8 cellular contexts compared by ENCODE assay signal in genomic region chr1:156677616-156678596, GRCh38. TPM values are rescaled to one million over a fixed set of nuclear protein-coding genes. Genes with fewer than 3 reads are reported as not detected.
DNase-seq lines count a peak whose midpoint lies in the region; ATAC-seq, FAIRE-seq and TF ChIP-seq lines count a peak whose summit lies in the region.

No MANE protein-coding gene starts in this region.

- peak; percentile 99 for FAIRE-seq in TTC549 (lab: Jason Lieb, UNC)

- H3K9me3 ChIP-seq in mucosa of descending colon = no peaks in the 10 kb centered on the region
- no peaks in the 10 kb centered on the region for H3K9me3 ChIP-seq in vagina

- CTCF ChIA-PET in AG04449 (lab: Yijun Ruan, JAX) = interaction anchor here (0.7 to 49.8 kb wide), 30 partner anchors 9 to 292 kb away, joined by 3 to 2951 read pairs (median 4); partner anchors contain the start of genes CRABP2, HAPLN2, ISG20L2 and METTL25B

- no peaks in the 10 kb centered on the region for H3K36me3 ChIP-seq in GM06990 (ENCODE audit: control insufficient read depth, insufficient read depth, low read length)
- H3K36me3 ChIP-seq in mucosa of descending colon (ENCODE audit: low read depth) = no peaks in the 10 kb centered on the region
- no peaks in the 10 kb centered on the region for H3K36me3 ChIP-seq in vagina

- POLR2A ChIA-PET in AG04449 (lab: Yijun Ruan, JAX) = interaction anchor here (2.9 kb wide), 1 partner anchor 17 kb away, joined by 14 read pairs; no protein-coding TSS in a partner anchor

- peak overlapping the region; percentile 39 for H3K4me3 ChIP-seq in AG04449 (ENCODE audit: low read depth, low read length)
- H3K4me3 ChIP-seq in GM06990 (replicated peaks; ENCODE audit: low read depth, low read length) = no peak overlapping the region
- H3K4me3 ChIP-seq in mucosa of descending colon = no peak overlapping the region
- H3K4me3 ChIP-seq in vagina = peak overlapping the region; percentile 48 to 82

- peaks cover 7% of the 10 kb centered on the region for H3K4me1 ChIP-seq in mucosa of descending colon (ENCODE audit: low read depth)
- H3K4me1 ChIP-seq in vagina = peaks cover 37% of the 10 kb centered on the region

- DNase-seq in AG04449 (ENCODE audit: low read depth, low spot score) = no peak
- DNase-seq in GM06990 (ENCODE audit: extremely low read depth, insufficient read length) = peak; percentile 56
- DNase-seq in NCI-H1694 treated with DMSO at 0.1 percent for 48 hours (lab: John Stamatoyannopoulos, UW) = peak; percentile 93
- DNase-seq in erythroblast (lab: John Stamatoyannopoulos, UW) = peak; percentile 44 to 57
- peak in 1 of 3 donors; percentile 60 for DNase-seq in mucosa of descending colon
- no peak for DNase-seq in vagina (ENCODE audit: extremely low spot score in 2 of 2)

- peak; percentile 66 for ATAC-seq in mucosa of descending colon
- no peak for ATAC-seq in HG03460 (IDR thresholded peaks at IDR 0.05; ENCODE audit: unreplicated experiment)

- TF ChIP-seq CTCF in AG04449 (IDR thresholded peaks at IDR 0.05; ENCODE audit: insufficient read depth, low read length, missing control alignments) (peak; percentile 92), GM06990 (IDR thresholded peaks at IDR 0.05; ENCODE audit: insufficient read depth, low read length, poor library complexity, severe bottlenecking) (peak; percentile 83), mucosa of descending colon (IDR thresholded peaks at IDR 0.05) (no peak), vagina (IDR thresholded peaks at IDR 0.05) (peak; percentile 77 to 96 (median 80))

- peak overlapping the region; percentile 91 for H3K27ac ChIP-seq in vagina

- intact Hi-C loops in mucosa of descending colon (cut with DNase I, micrococcal nuclease) = no loop called here
- intact Hi-C loops in vagina (cut with DNase I) = loop anchor here (2.0 to 5.0 kb wide), 2 partner anchors 17 to 51 kb away; no protein-coding TSS in a partner anchor

- TF ChIP-seq POLR2A in erythroblast (IDR thresholded peaks at IDR 0.05; ENCODE audit: low read length) (no peak), vagina (IDR thresholded peaks at IDR 0.05) (no peak)

- H3K27me3 ChIP-seq in GM06990 (replicated peaks; ENCODE audit: control insufficient read depth, insufficient read depth, low read length) = peaks cover 3% of the 10 kb centered on the region
- H3K27me3 ChIP-seq in vagina = no peaks in the 10 kb centered on the region

RNA-seq across cellular contexts. Expression of gene NES, which starts 0.7 kb away (rescaled TPM):
- total RNA-seq in mucosa of descending colon (10 to 100 TPM in 1 of 3 donors, 1 to 10 TPM in 2; 3.0 to 11.4 (median 6.4) TPM), vagina (16.0 TPM)

RNA-seq across cellular contexts. Expression of gene CRABP2, which starts 27.5 kb away (rescaled TPM):
- total RNA-seq in mucosa of descending colon = 1 to 10 TPM in 2 of 3 donors, under 1 TPM in 1; 0.38 to 2.2 (median 1.2) TPM
- 97.7 TPM for total RNA-seq in vagina

RNA-seq across cellular contexts. Expression of gene BCAN, which starts 36.0 kb away (rescaled TPM):
- total RNA-seq in mucosa of descending colon = under 1 TPM in 2 of 3 donors, not detected in 1; 0.14 to 0.79 TPM
- 2.0 TPM for total RNA-seq in vagina

RNA-seq across cellular contexts. Expression of gene METTL25B, which starts 50.4 kb away (rescaled TPM):
- total RNA-seq in mucosa of descending colon (10 to 100 TPM; 35.1 to 58.6 (median 44.4) TPM), vagina (17.7 TPM)

RNA-seq across cellular contexts. Expression of gene ISG20L2, which starts 50.7 kb away (rescaled TPM):
- total RNA-seq in mucosa of descending colon (10 to 100 TPM; 27.8 to 33.0 (median 31.0) TPM), vagina (12.8 TPM)

Comparison
In these comparisons a context has a peak if more than half of its experiments do, and no peak if none do; other contexts are left out.
1. DNase-seq: peak in GM06990 (single experiment), NCI-H1694 treated with DMSO at 0.1 percent for 48 hours (single experiment) and erythroblast (2 of 2); none in AG04449 (single experiment) and vagina (0 of 2).
2. H3K4me3 ChIP-seq: peak in AG04449 (single experiment) and vagina (2 of 2); none in GM06990 (single experiment) and mucosa of descending colon (single experiment).
3. RNA of gene CRABP2, which starts 27.5 kb away (total RNA-seq): 97.7 TPM in vagina (single experiment); 0.38 to 2.2 TPM in mucosa of descending colon; every median in the first group is over 10 times any median in the second.